ENCODE assay signal across 8 cellular contexts in the genomic region with DNA sequence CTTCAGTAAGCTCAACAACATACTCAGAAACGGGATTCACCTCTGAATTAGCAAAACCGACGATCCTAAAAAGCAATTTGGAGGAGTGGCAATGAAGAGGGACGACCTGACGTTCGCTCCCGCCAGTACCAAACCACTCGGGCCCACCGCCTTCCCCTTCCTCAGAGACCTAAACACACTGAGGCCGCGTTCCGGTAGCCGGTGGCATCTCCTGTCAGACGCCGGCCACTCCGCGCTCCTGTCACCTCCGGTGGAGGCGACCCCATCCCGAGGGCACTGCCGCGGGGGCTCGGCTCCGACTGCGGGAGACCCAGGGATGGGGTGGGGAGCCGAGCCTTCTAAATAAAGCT. TPM values are rescaled to one million over a fixed set of nuclear protein-coding genes. Genes with fewer than 3 reads are reported as not detected.
DNase-seq lines count a peak whose midpoint lies in the region; ATAC-seq and TF ChIP-seq lines count a peak whose summit lies in the region.

No MANE protein-coding gene starts in this region.

- H3K4me3 Mint-ChIP-seq in brain = peak overlapping the region; percentile 94 to 99 (median 97)

- H3F3A ChIP-seq in PC-3 (ENCODE audit: low read length, unreplicated experiment) = no peaks in the 10 kb centered on the region

- H3K27ac Mint-ChIP-seq in brain = peak overlapping the region in 3 of 5 experiments; percentile 56 to 98 (median 75)

- CTCF ChIA-PET in PC-3 (lab: Charles Lee) = no interaction called here

- H3K9me3 Mint-ChIP-seq in brain = no peaks in the 10 kb centered on the region

- H3K4me1 Mint-ChIP-seq in brain = peaks cover 39% of the 10 kb centered on the region

- ATAC-seq in HG02623 (IDR thresholded peaks at IDR 0.05; ENCODE audit: unreplicated experiment) = peak; percentile 10
- ATAC-seq in PC-3 = peak; percentile 30
- ATAC-seq in left colon = peak; percentile 35

- DNase-seq in GM12865 (ENCODE audit: low read depth) (peak; percentile 34), PC-3 (no peak), left colon (peak; percentile 35 to 58), NCI-H187 treated with DMSO at 0.1 percent for 48 hours (lab: John Stamatoyannopoulos, UW) (no peak), NCI-H226 (no peak)
- DNase-seq in stimulated activated CD8-positive, alpha-beta memory T cell treated with anti-CD3 and anti-CD28 coated beads, Interleukin-7, amount 100 ng/mL, for 4 hours (ENCODE audit: low read depth in 2 of 2) = peak; percentile 8 to 14

- H3K4me1 ChIP-seq in PC-3 (ENCODE audit: insufficient read depth, low read length) = no peaks in the 10 kb centered on the region

- peak overlapping the region; percentile 84 for H3K4me2 ChIP-seq in PC-3 (ENCODE audit: low read length)

- peak overlapping the region; percentile 88 for H2AFZ ChIP-seq in PC-3 (ENCODE audit: low read length)

- H3K9me2 ChIP-seq in PC-3 (replicated peaks; ENCODE audit: low read length) = no peaks in the 10 kb centered on the region

- TF ChIP-seq CTCF in GM12865 (IDR thresholded peaks at IDR 0.05; ENCODE audit: insufficient read depth, low read depth, low read length, missing control alignments) (no peak), PC-3 (conservative IDR thresholded peaks at IDR 0.05; ENCODE audit: low read depth, low read length) (no peak), brain (conservative IDR thresholded peaks at IDR 0.05) (no peak)

- H3K9ac ChIP-seq in PC-3 (ENCODE audit: low read length) = peak overlapping the region; percentile 98

- H3K9me3 ChIP-seq in PC-3 (ENCODE audit: low read length) = no peaks in the 10 kb centered on the region

- H3K27me3 ChIP-seq in PC-3 (ENCODE audit: low read length) = no peaks in the 10 kb centered on the region

- no peaks in the 10 kb centered on the region for H3K27me3 Mint-ChIP-seq in brain

- BruUV-seq in PC-3 (replicated peaks; lab: Mats Ljungman, UMichigan) = TSS peak; percentile 80

- H3K36me3 Mint-ChIP-seq in brain = peaks cover 14% of the 10 kb centered on the region

- peak overlapping the region; percentile 55 for H3K27ac ChIP-seq in PC-3 (ENCODE audit: low read length)

- intact Hi-C loops in PC-3 (cut with micrococcal nuclease) (no loop called here), left colon (cut with DNase I, micrococcal nuclease) (no loop called here)

- peaks cover 64% of the 10 kb centered on the region for H3K79me2 ChIP-seq in PC-3 (ENCODE audit: low read length)

- POLR2A ChIA-PET in PC-3 (lab: Charles Lee; ENCODE audit: unreplicated experiment) = no interaction called here

- no peaks in the 10 kb centered on the region for H3K36me3 ChIP-seq in PC-3 (ENCODE audit: low read depth, low read length)

- peak overlapping the region; percentile 95 for H3K4me3 ChIP-seq in GM12865 (ENCODE audit: low read depth, low read length)
- H3K4me3 ChIP-seq in PC-3 (ENCODE audit: low read length) = peak overlapping the region; percentile 99

- no peaks in the 10 kb centered on the region for H4K20me1 ChIP-seq in PC-3 (ENCODE audit: low read length)

RNA-seq across cellular contexts. Expression of a gene that starts 0.6 kb away (rescaled TPM):
- total RNA-seq in PC-3 (2014; rRNA removed) = 10.8 and 16.4 TPM in 2 replicates
- 53.5 TPM for polyA plus RNA-seq in brain (ENCODE audit: insufficient read depth, low read depth, low replicate concordance)
- 10 to 100 TPM; 51.1 to 53.3 TPM for total RNA-seq in left colon

RNA-seq across cellular contexts. Expression of a gene that starts 11.4 kb away (rescaled TPM):
- 22.2 and 27.8 TPM in 2 replicates for total RNA-seq in PC-3 (2014; rRNA removed)
- 20.9 TPM for polyA plus RNA-seq in brain (ENCODE audit: insufficient read depth, low read depth, low replicate concordance)
- 10 to 100 TPM; 10.3 to 11.0 TPM for total RNA-seq in left colon

RNA-seq across cellular contexts. Expression of a gene that starts 45.7 kb away (rescaled TPM):
- total RNA-seq in PC-3 (2014; rRNA removed) (4.4 and 5.2 TPM in 2 replicates), left colon (1 to 10 TPM; 7.2 to 7.7 TPM)
- 2.8 TPM for polyA plus RNA-seq in brain (ENCODE audit: insufficient read depth, low read depth, low replicate concordance)

RNA-seq across cellular contexts. Expression of a gene that starts 52.2 kb away (rescaled TPM):
- 112 and 142 TPM in 2 replicates for total RNA-seq in PC-3 (2014; rRNA removed)
- 136 TPM for polyA plus RNA-seq in brain (ENCODE audit: insufficient read depth, low read depth, low replicate concordance)
- total RNA-seq in left colon = 100 to 1,000 TPM; 193 to 227 TPM

Comparison
In these comparisons a context has a peak if more than half of its experiments do, and no peak if none do; other contexts are left out.
1. DNase-seq: peak in GM12865 (single experiment), left colon (2 of 2) and stimulated activated CD8-positive, alpha-beta memory T cell treated with anti-CD3 and anti-CD28 coated beads, Interleukin-7, amount 100 ng/mL, for 4 hours (2 of 2); none in PC-3 (single experiment), NCI-H187 treated with DMSO at 0.1 percent for 48 hours (single experiment) and NCI-H226 (single experiment).
2. Peak in every context shown above with its lines, with median percentiles within 50 percentile points of each other: ATAC-seq.